8 cellular contexts compared by ENCODE assay signal in genomic region chr7:152464312-152465117, GRCh38. TPM values are rescaled to one million over a fixed set of nuclear protein-coding genes. Genes with fewer than 3 reads are reported as not detected.
DNase-seq lines count a peak whose midpoint lies in the region; ATAC-seq lines count a peak whose summit lies in the region.

No MANE protein-coding gene starts in this region.

- H3K4me1 Mint-ChIP-seq in activated CD4-positive, alpha-beta memory T cell treated with anti-CD3 and anti-CD28 coated beads for 36 hours (ENCODE audit: low read depth): peaks cover 6% of the 10 kb centered on the region

- H3K36me3 Mint-ChIP-seq in activated CD4-positive, alpha-beta memory T cell treated with anti-CD3 and anti-CD28 coated beads for 36 hours: no peaks in the 10 kb centered on the region

- under 1% methylated on average over 65 of the region's 91 CpGs for WGBS in mesenchymal stem cell

- H3K27me3 Mint-ChIP-seq in activated CD4-positive, alpha-beta memory T cell treated with anti-CD3 and anti-CD28 coated beads for 36 hours: no peaks in the 10 kb centered on the region

- intact Hi-C loops in activated CD4-positive, alpha-beta memory T cell treated with anti-CD3 and anti-CD28 coated beads for 36 hours (cut with micrococcal nuclease): loop anchor here (1.0 to 5.0 kb wide), 3 partner anchors 42 to 587 kb away; partner anchors contain the start of genes PRKAG2 and XRCC2

- H3K9ac ChIP-seq in mesenchymal stem cell (ENCODE audit: low read length): peak overlapping the region; percentile 86

- DNase-seq in AML-193 (lab: John Stamatoyannopoulos, UW) (peak; percentile 24 to 29), NCI-H226 (peak; percentile 77), mesenchymal stem cell (peak; percentile 86)
- DNase-seq in activated CD4-positive, alpha-beta memory T cell treated with anti-CD3 and anti-CD28 coated beads for 36 hours: peak; percentile 78
- DNase-seq in effector CD8-positive, alpha-beta T cell (lab: John Stamatoyannopoulos, UW): peak; percentile 68
- DNase-seq in stimulated activated CD4-positive, alpha-beta T cell treated with anti-CD3 and anti-CD28 coated beads, TNF-alpha, amount 100 ng/mL, for 48 hours (ENCODE audit: low read depth in 3 of 3): peak; percentile 62 to 67 (median 66)

- no peaks in the 10 kb centered on the region for H3K36me3 ChIP-seq in mesenchymal stem cell (ENCODE audit: control insufficient read depth in 1 of 2, insufficient read depth in 2 of 2, low read depth in 1 of 2, low read length in 2 of 2)

- CTCF ChIA-PET in activated CD4-positive, alpha-beta memory T cell treated with anti-CD3 and anti-CD28 coated beads for 36 hours (lab: Charles Lee): interaction anchor here (0.7 kb wide), 1 partner anchor 30 kb away, joined by 3 read pairs; no protein-coding TSS in a partner anchor

- H3K4me2 ChIP-seq in mesenchymal stem cell (ENCODE audit: low read length, poor library complexity, severe bottlenecking): peak overlapping the region; percentile 75

- peak overlapping the region; percentile 86 for H3K4me3 Mint-ChIP-seq in activated CD4-positive, alpha-beta memory T cell treated with anti-CD3 and anti-CD28 coated beads for 36 hours

- H2AK5ac ChIP-seq in mesenchymal stem cell (ENCODE audit: low read length, severe bottlenecking): no peak overlapping the region

- peak overlapping the region; percentile 99 for H2BK120ac ChIP-seq in mesenchymal stem cell (ENCODE audit: low read depth, low read length)

- H2BK15ac ChIP-seq in mesenchymal stem cell (ENCODE audit: low read depth, poor library complexity, severe bottlenecking): peak overlapping the region; percentile 99

- H3K27ac ChIP-seq in mesenchymal stem cell (ENCODE audit: low read length, poor library complexity, severe bottlenecking): peak overlapping the region; percentile 68

- H3K4me3 ChIP-seq in mesenchymal stem cell (ENCODE audit: insufficient read depth in 1 of 2, low read depth in 1 of 2, low read length in 2 of 2): peak overlapping the region; percentile 78 to 89

- H3K79me1 ChIP-seq in mesenchymal stem cell (replicated peaks; ENCODE audit: low read length, poor library complexity, severe bottlenecking): peaks cover 6% of the 10 kb centered on the region

- no peak overlapping the region for H3K23ac ChIP-seq in mesenchymal stem cell (ENCODE audit: low read length in 2 of 2)

- H2BK12ac ChIP-seq in mesenchymal stem cell (ENCODE audit: low read length in 2 of 2): peak overlapping the region in 1 of 2 experiments; percentile 37

- H3K4ac ChIP-seq in mesenchymal stem cell (ENCODE audit: low read depth in 1 of 2, low read length in 2 of 2): peak overlapping the region; percentile 95 to 98

- peak; percentile 34 for ATAC-seq in GM18517 (IDR thresholded peaks at IDR 0.05; ENCODE audit: unreplicated experiment)
- ATAC-seq in HG03039 (IDR thresholded peaks at IDR 0.05; ENCODE audit: unreplicated experiment): peak; percentile 40

- POLR2A ChIA-PET in activated CD4-positive, alpha-beta memory T cell treated with anti-CD3 and anti-CD28 coated beads for 36 hours (lab: Charles Lee): interaction anchor here (1.4 to 1.6 kb wide), 2 partner anchors 30 to 127 kb away, joined by 5 to 10 read pairs; no protein-coding TSS in a partner anchor

- H3K4me1 ChIP-seq in mesenchymal stem cell (ENCODE audit: control insufficient read depth, insufficient read depth, low read depth, low read length): peaks cover 6% of the 10 kb centered on the region

- H3K9me3 Mint-ChIP-seq in activated CD4-positive, alpha-beta memory T cell treated with anti-CD3 and anti-CD28 coated beads for 36 hours: no peaks in the 10 kb centered on the region

- peak overlapping the region; percentile 89 for H4K8ac ChIP-seq in mesenchymal stem cell (ENCODE audit: low read length)

- peak overlapping the region; percentile 100 for H2BK5ac ChIP-seq in mesenchymal stem cell (ENCODE audit: low read depth, low read length, poor library complexity, severe bottlenecking)

- peak overlapping the region; percentile 87 for H3K27ac Mint-ChIP-seq in activated CD4-positive, alpha-beta memory T cell treated with anti-CD3 and anti-CD28 coated beads for 36 hours

- H3K9me3 ChIP-seq in mesenchymal stem cell (ENCODE audit: control insufficient read depth, low read length): no peaks in the 10 kb centered on the region

- H4K91ac ChIP-seq in mesenchymal stem cell (ENCODE audit: low read length): peak overlapping the region; percentile 95

- peak overlapping the region; percentile 88 for H2AFZ ChIP-seq in mesenchymal stem cell (ENCODE audit: low read depth, low read length)

- H3K14ac ChIP-seq in mesenchymal stem cell (ENCODE audit: low read length in 2 of 2): peak overlapping the region in 1 of 2 experiments; percentile 87

- peak overlapping the region; percentile 98 to 99 for H3K18ac ChIP-seq in mesenchymal stem cell (ENCODE audit: low read depth in 1 of 2, low read length in 2 of 2)

- no peaks in the 10 kb centered on the region for H3K27me3 ChIP-seq in mesenchymal stem cell (ENCODE audit: control insufficient read depth in 1 of 2, insufficient read depth in 1 of 2, low read length in 2 of 2)

RNA-seq across cellular contexts. Expression of gene KMT2C, which starts 28.7 kb away (rescaled TPM):
- 10 to 100 TPM; 35.7 to 36.6 TPM for total RNA-seq in activated CD4-positive, alpha-beta memory T cell treated with anti-CD3 and anti-CD28 coated beads for 36 hours
- 7.0 TPM for polyA plus RNA-seq in mesenchymal stem cell (2013, experiment 1 of 2)
- 7.0 TPM for polyA plus RNA-seq in mesenchymal stem cell (2013, experiment 2 of 2)

Comparison
In these comparisons a context has a peak if more than half of its experiments do, and no peak if none do; other contexts are left out.
1. Peak in every context shown above with its lines: DNase-seq, ATAC-seq, H3K4me3 ChIP-seq and H3K27ac ChIP-seq.
2. DNase-seq: peak in every context shown above with its lines; median percentile 86 in mesenchymal stem cell; 78 in activated CD4-positive, alpha-beta memory T cell treated with anti-CD3 and anti-CD28 coated beads for 36 hours; 77 in NCI-H226; 68 in effector CD8-positive, alpha-beta T cell; 66 in stimulated activated CD4-positive, alpha-beta T cell treated with anti-CD3 and anti-CD28 coated beads, TNF-alpha, amount 100 ng/mL, for 48 hours; 26 in AML-193.